1 cellular context compared by ENCODE assay signal in genomic region chr12:109153711-109154434, GRCh38.
TF ChIP-seq lines count a peak whose summit lies in the region.

No MANE protein-coding gene starts in this region.

TF ChIP-seq in SK-N-SH treated with all-trans-retinoic acid at 6 μM for 48 hours, 23 proteins besides CTCF, POLR2A, EP300 and RAD21 (continued from another document):
- TF ChIP-seq CSRNP3 (CRISPR knock-in tag; IDR thresholded peaks at IDR 0.05) (no peak), PPARA (CRISPR knock-in tag; IDR thresholded peaks at IDR 0.05; ENCODE audit: borderline replicate concordance) (no peak), SNAI2 (CRISPR knock-in tag; IDR thresholded peaks at IDR 0.05) (no peak), ZC3H10 (CRISPR knock-in tag; IDR thresholded peaks at IDR 0.05) (no peak), ESRRG (CRISPR knock-in tag; IDR thresholded peaks at IDR 0.05) (no peak), ARNTL (CRISPR knock-in tag; IDR thresholded peaks at IDR 0.05; ENCODE audit: borderline replicate concordance, low read depth) (no peak)
- TF ChIP-seq, protein P1, sequence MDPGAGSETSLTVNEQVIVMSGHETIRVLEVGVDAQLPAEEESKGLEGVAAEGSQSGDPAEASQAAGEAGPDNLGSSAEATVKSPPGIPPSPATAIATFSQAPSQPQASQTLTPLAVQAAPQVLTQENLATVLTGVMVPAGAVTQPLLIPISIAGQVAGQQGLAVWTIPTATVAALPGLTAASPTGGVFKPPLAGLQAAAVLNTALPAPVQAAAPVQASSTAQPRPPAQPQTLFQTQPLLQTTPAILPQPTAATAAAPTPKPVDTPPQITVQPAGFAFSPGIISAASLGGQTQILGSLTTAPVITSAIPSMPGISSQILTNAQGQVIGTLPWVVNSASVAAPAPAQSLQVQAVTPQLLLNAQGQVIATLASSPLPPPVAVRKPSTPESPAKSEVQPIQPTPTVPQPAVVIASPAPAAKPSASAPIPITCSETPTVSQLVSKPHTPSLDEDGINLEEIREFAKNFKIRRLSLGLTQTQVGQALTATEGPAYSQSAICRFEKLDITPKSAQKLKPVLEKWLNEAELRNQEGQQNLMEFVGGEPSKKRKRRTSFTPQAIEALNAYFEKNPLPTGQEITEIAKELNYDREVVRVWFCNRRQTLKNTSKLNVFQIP (CRISPR knock-in tag; IDR thresholded peaks at IDR 0.05; ENCODE audit: borderline replicate concordance, low read depth), result no peak
